In the genomic region with DNA sequence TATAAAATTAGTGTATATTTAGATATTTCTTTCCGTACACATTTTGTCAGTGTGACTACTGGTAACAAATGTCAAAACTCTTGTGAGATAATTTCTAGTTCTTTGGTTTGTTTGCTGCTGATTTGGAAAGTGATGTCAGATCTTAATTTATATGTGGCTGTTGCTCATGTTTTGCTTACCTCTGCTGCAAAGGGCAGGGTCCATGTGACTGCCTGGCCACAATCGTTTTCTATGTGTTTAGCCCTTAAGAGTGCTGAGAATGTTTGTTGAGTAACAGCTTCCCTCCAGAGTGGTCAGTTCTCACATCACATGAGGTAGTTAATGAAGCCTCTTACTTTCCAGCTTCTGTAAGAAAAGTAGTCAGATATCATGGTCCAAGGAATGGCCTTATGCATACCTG, we compare ENCODE assay signal across 16 cellular contexts. TPM values are rescaled to one million over a fixed set of nuclear protein-coding genes. Genes with fewer than 3 reads are reported as not detected.
DNase-seq lines count a peak whose midpoint lies in the region; ATAC-seq and TF ChIP-seq lines count a peak whose summit lies in the region.
"Had no signal": no experiment of that assay in that cellular context is flagged by ENCODE, and none has a peak within 500 bp of the region (broad histone marks: within the 10 kb centered on the region; RNA-seq: fewer than 3 reads in every experiment).

No MANE protein-coding gene starts in this region.

- in situ Hi-C loops in gastrocnemius medialis (cut with MboI; ENCODE audit: low sequenced_read_pairs in 4 of 4): loop anchor here in 1 of 4 donors (25.0 kb wide), 1 partner anchor 325 kb away; the partner anchor contains the start of genes ADO and EGR2

- H3K9me3 ChIP-seq in gastrocnemius medialis: no peaks in the 10 kb centered on the region
- no peaks in the 10 kb centered on the region for H3K9me3 ChIP-seq in gastroesophageal sphincter
- H3K9me3 ChIP-seq: esophagus squamous epithelium had no signal

- H3K36me3 ChIP-seq in gastrocnemius medialis (no peaks in the 10 kb centered on the region), gastroesophageal sphincter (peaks cover 0 to 14% of the 10 kb centered on the region in 2 donors)
- H3K36me3 ChIP-seq: WERI-Rb-1 had no signal

- H3K27me3 ChIP-seq in gastrocnemius medialis (no peaks in the 10 kb centered on the region), gastroesophageal sphincter (no peaks in the 10 kb centered on the region)
- H3K27me3 ChIP-seq: esophagus squamous epithelium had no signal

- no peak for TF ChIP-seq CTCF in GM12865 (IDR thresholded peaks at IDR 0.05; ENCODE audit: insufficient read depth, low read depth, low read length, missing control alignments)
- TF ChIP-seq CTCF in fibroblast of pulmonary artery (IDR thresholded peaks at IDR 0.05; ENCODE audit: low read length, missing control alignments): no peak
- no peak for TF ChIP-seq CTCF in gastrocnemius medialis (IDR thresholded peaks at IDR 0.05 in 4 of 5, conservative IDR thresholded peaks at IDR 0.05 in 1 of 5)
- no peak for TF ChIP-seq CTCF in gastroesophageal sphincter (IDR thresholded peaks at IDR 0.05)

- ATAC-seq in gastrocnemius medialis (no peak), HG03457 (IDR thresholded peaks at IDR 0.05; ENCODE audit: unreplicated experiment) (no peak), gastroesophageal sphincter (no peak), GM18907 (IDR thresholded peaks at IDR 0.05; ENCODE audit: unreplicated experiment) (no peak)
- ATAC-seq: SK-N-SH treated with all-trans-retinoic acid at 6 μM for 48 hours had no signal

- intact Hi-C loops in gastrocnemius medialis (cut with DNase I; ENCODE audit: low total_unique reads): loop anchor here (10.0 kb wide), 1 partner anchor 1973 kb away; no protein-coding TSS in a partner anchor

- H3K4me3 ChIP-seq in GM12865 (ENCODE audit: low read depth, low read length) (no peak overlapping the region), fibroblast of pulmonary artery (replicated peaks; ENCODE audit: low read depth, low read length) (no peak overlapping the region), gastrocnemius medialis (no peak overlapping the region), gastroesophageal sphincter (no peak overlapping the region)
- H3K4me3 ChIP-seq: coronary artery, esophagus squamous epithelium had no signal

- peak overlapping the region; percentile 16 to 96 (median 60) for H3K27ac ChIP-seq in gastrocnemius medialis
- no peak overlapping the region for H3K27ac ChIP-seq in gastroesophageal sphincter
- H3K27ac ChIP-seq: coronary artery, esophagus squamous epithelium, WERI-Rb-1 had no signal

- DNase-seq in GM12865 (ENCODE audit: low read depth) (peak; percentile 33), OCI-M1 (lab: John Stamatoyannopoulos, UW) (peak; percentile 32), fibroblast of pulmonary artery (ENCODE audit: low read depth) (peak; percentile 60), gastrocnemius medialis (no peak), germinal center (ENCODE audit: low spot score) (no peak)
- DNase-seq: esophagus squamous epithelium; NCI-H1092; NCI-H2227 treated with DMSO at 0.1 percent for 48 hours; stimulated activated CD4-positive, alpha-beta T cell treated with anti-CD3 and anti-CD28 coated beads, Interleukin-4, amount 100 ng/mL, for 24 hours; stimulated activated naive CD4-positive, alpha-beta T cell; WERI-Rb-1 had no signal

- no peak for TF ChIP-seq POLR2A in gastrocnemius medialis (IDR thresholded peaks at IDR 0.05)
- no peak for TF ChIP-seq POLR2A in gastroesophageal sphincter (IDR thresholded peaks at IDR 0.05)

- H3K4me1 ChIP-seq in gastrocnemius medialis (peaks cover 36 to 44% of the 10 kb centered on the region in 2 donors), gastroesophageal sphincter (peaks cover 0 to 42% (median 7%) of the 10 kb centered on the region in 3 donors)

- no peak for TF ChIP-seq EP300 in gastroesophageal sphincter (IDR thresholded peaks at IDR 0.05)

- 51 to 58% methylated on average over 2 of the region's 2 CpGs for WGBS in gastroesophageal sphincter (ENCODE audit: low coverage in 1 of 2), 2 donors

RNA-seq across cellular contexts. Expression of gene NRBF2, which starts 4.2 kb away (rescaled TPM):
- total RNA-seq in gastrocnemius medialis (10 to 100 TPM; 10.2 to 29.2 (median 13.3) TPM), gastroesophageal sphincter (10 to 100 TPM in 3 of 4 donors, 1 to 10 TPM in 1; 8.6 to 17.2 (median 12.3) TPM)

Comparison
In these comparisons a context has a peak if more than half of its experiments do, and no peak if none do; other contexts are left out.
1. DNase-seq: peak in GM12865 (single experiment), OCI-M1 (single experiment) and fibroblast of pulmonary artery (single experiment); none in gastrocnemius medialis (0 of 2) and germinal center (single experiment).
2. H3K27ac ChIP-seq: peak in gastrocnemius medialis (4 of 4); none in gastroesophageal sphincter (0 of 4).